2 cellular contexts compared by ENCODE assay signal in the genomic region with DNA sequence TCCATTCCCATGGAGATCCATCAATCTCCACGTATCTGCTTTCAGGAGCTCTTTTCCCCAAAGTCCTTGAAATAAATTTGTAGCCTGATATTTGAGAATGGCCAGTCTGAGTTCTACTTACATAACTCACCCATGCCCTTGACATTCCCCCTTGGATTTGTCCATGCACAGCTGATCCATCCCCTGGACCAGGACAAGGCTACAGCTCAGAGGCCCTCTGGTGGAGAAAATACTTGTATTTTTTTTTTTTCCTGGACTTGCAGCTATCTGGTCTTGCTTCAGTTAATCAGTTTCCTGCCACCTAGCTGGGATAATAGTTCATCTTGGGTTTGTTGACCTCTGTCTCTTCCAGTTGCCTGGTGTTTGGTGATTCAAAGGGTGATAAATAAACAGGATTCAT.
TF ChIP-seq lines count a peak whose summit lies in the region.

No MANE protein-coding gene starts in this region.

TF ChIP-seq in WTC11, 78 proteins besides CTCF, POLR2A, EP300 and RAD21 (continued from another document):
- TF ChIP-seq, protein P1, sequence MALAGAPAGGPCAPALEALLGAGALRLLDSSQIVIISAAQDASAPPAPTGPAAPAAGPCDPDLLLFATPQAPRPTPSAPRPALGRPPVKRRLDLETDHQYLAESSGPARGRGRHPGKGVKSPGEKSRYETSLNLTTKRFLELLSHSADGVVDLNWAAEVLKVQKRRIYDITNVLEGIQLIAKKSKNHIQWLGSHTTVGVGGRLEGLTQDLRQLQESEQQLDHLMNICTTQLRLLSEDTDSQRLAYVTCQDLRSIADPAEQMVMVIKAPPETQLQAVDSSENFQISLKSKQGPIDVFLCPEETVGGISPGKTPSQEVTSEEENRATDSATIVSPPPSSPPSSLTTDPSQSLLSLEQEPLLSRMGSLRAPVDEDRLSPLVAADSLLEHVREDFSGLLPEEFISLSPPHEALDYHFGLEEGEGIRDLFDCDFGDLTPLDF (CRISPR knock-in tag; IDR thresholded peaks at IDR 0.05): no peak
- no peak for TF ChIP-seq ZNF138 (CRISPR knock-in tag; conservative IDR thresholded peaks at IDR 0.05)
- TF ChIP-seq ATF1 (CRISPR knock-in tag; IDR thresholded peaks at IDR 0.05): no peak
- TF ChIP-seq, protein P2, sequence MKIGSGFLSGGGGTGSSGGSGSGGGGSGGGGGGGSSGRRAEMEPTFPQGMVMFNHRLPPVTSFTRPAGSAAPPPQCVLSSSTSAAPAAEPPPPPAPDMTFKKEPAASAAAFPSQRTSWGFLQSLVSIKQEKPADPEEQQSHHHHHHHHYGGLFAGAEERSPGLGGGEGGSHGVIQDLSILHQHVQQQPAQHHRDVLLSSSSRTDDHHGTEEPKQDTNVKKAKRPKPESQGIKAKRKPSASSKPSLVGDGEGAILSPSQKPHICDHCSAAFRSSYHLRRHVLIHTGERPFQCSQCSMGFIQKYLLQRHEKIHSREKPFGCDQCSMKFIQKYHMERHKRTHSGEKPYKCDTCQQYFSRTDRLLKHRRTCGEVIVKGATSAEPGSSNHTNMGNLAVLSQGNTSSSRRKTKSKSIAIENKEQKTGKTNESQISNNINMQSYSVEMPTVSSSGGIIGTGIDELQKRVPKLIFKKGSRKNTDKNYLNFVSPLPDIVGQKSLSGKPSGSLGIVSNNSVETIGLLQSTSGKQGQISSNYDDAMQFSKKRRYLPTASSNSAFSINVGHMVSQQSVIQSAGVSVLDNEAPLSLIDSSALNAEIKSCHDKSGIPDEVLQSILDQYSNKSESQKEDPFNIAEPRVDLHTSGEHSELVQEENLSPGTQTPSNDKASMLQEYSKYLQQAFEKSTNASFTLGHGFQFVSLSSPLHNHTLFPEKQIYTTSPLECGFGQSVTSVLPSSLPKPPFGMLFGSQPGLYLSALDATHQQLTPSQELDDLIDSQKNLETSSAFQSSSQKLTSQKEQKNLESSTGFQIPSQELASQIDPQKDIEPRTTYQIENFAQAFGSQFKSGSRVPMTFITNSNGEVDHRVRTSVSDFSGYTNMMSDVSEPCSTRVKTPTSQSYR (CRISPR knock-in tag; IDR thresholded peaks at IDR 0.05): no peak
- TF ChIP-seq ZNF423 (CRISPR knock-in tag; IDR thresholded peaks at IDR 0.05): no peak
- TF ChIP-seq, protein P3, sequence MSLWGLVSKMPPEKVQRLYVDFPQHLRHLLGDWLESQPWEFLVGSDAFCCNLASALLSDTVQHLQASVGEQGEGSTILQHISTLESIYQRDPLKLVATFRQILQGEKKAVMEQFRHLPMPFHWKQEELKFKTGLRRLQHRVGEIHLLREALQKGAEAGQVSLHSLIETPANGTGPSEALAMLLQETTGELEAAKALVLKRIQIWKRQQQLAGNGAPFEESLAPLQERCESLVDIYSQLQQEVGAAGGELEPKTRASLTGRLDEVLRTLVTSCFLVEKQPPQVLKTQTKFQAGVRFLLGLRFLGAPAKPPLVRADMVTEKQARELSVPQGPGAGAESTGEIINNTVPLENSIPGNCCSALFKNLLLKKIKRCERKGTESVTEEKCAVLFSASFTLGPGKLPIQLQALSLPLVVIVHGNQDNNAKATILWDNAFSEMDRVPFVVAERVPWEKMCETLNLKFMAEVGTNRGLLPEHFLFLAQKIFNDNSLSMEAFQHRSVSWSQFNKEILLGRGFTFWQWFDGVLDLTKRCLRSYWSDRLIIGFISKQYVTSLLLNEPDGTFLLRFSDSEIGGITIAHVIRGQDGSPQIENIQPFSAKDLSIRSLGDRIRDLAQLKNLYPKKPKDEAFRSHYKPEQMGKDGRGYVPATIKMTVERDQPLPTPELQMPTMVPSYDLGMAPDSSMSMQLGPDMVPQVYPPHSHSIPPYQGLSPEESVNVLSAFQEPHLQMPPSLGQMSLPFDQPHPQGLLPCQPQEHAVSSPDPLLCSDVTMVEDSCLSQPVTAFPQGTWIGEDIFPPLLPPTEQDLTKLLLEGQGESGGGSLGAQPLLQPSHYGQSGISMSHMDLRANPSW (CRISPR knock-in tag; conservative IDR thresholded peaks at IDR 0.05; ENCODE audit: low read depth): no peak

TF ChIP-seq in HepG2, 621 proteins besides CTCF, POLR2A, EP300 and RAD21 (continued from another document):
- TF ChIP-seq YY1 (IDR thresholded peaks at IDR 0.05; ENCODE audit: insufficient read depth, insufficient replicate concordance, low read depth, low read length) (no peak), AKAP8 (CRISPR knock-in tag; IDR thresholded peaks at IDR 0.05) (no peak), SMAD1 (CRISPR knock-in tag; IDR thresholded peaks at IDR 0.05; ENCODE audit: borderline replicate concordance, low read depth) (no peak), STAG1 (CRISPR knock-in tag; IDR thresholded peaks at IDR 0.05) (peak; percentile 37; the same call in 1 of the 2 replicates), MTF2 (CRISPR knock-in tag; IDR thresholded peaks at IDR 0.05; ENCODE audit: borderline replicate concordance) (no peak), SMC3 (IDR thresholded peaks at IDR 0.05; ENCODE audit: low read length) (peak; percentile 60; the same call in 1 of the 2 replicates), RFXAP (CRISPR knock-in tag; IDR thresholded peaks at IDR 0.05; ENCODE audit: borderline replicate concordance) (no peak)
- TF ChIP-seq, protein P4, sequence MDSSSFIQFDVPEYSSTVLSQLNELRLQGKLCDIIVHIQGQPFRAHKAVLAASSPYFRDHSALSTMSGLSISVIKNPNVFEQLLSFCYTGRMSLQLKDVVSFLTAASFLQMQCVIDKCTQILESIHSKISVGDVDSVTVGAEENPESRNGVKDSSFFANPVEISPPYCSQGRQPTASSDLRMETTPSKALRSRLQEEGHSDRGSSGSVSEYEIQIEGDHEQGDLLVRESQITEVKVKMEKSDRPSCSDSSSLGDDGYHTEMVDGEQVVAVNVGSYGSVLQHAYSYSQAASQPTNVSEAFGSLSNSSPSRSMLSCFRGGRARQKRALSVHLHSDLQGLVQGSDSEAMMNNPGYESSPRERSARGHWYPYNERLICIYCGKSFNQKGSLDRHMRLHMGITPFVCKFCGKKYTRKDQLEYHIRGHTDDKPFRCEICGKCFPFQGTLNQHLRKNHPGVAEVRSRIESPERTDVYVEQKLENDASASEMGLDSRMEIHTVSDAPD (CRISPR knock-in tag; IDR thresholded peaks at IDR 0.05): no peak
- TF ChIP-seq, protein P5, sequence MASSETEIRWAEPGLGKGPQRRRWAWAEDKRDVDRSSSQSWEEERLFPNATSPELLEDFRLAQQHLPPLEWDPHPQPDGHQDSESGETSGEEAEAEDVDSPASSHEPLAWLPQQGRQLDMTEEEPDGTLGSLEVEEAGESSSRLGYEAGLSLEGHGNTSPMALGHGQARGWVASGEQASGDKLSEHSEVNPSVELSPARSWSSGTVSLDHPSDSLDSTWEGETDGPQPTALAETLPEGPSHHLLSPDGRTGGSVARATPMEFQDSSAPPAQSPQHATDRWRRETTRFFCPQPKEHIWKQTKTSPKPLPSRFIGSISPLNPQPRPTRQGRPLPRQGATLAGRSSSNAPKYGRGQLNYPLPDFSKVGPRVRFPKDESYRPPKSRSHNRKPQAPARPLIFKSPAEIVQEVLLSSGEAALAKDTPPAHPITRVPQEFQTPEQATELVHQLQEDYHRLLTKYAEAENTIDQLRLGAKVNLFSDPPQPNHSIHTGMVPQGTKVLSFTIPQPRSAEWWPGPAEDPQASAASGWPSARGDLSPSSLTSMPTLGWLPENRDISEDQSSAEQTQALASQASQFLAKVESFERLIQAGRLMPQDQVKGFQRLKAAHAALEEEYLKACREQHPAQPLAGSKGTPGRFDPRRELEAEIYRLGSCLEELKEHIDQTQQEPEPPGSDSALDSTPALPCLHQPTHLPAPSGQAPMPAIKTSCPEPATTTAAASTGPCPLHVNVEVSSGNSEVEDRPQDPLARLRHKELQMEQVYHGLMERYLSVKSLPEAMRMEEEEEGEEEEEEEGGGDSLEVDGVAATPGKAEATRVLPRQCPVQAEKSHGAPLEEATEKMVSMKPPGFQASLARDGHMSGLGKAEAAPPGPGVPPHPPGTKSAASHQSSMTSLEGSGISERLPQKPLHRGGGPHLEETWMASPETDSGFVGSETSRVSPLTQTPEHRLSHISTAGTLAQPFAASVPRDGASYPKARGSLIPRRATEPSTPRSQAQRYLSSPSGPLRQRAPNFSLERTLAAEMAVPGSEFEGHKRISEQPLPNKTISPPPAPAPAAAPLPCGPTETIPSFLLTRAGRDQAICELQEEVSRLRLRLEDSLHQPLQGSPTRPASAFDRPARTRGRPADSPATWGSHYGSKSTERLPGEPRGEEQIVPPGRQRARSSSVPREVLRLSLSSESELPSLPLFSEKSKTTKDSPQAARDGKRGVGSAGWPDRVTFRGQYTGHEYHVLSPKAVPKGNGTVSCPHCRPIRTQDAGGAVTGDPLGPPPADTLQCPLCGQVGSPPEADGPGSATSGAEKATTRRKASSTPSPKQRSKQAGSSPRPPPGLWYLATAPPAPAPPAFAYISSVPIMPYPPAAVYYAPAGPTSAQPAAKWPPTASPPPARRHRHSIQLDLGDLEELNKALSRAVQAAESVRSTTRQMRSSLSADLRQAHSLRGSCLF (CRISPR knock-in tag; IDR thresholded peaks at IDR 0.05; ENCODE audit: borderline replicate concordance): no peak
